21 cellular contexts compared by ENCODE assay signal in the genomic region with DNA sequence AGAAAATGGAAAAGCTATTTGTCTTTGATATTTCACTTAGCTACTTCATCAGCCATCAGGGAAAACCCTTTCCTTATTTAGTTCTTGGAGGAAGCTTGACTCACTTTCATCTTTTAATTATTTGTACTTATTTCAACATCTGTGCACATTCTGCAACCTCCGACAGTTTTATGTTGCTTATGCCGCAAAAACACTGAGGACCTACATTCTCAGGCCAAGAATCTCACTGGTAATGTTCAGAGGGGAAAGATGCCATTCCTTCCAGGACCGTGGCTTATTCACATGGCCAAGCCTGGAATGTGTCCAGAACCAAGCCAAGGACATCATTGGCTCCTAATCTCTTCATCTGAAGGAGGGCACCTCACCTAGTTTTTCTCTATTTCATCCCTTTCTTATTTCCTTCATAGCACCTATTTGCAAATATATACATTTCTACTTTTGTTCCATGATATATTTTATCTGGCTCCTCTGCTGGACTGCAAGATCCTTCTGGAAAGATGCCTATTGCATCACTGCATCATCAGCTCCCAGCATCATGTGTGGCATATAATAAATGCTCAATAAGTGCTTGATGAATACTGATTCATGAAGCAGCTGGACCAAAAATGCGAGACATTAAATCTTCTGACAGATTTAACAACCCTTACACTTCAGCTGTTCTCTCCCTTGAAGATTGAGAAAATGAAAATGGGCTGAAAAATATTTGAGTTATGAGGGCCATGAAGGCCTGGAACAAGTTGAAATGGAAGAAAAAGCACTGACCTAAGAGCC.
DNase-seq lines count a peak whose midpoint lies in the region; ATAC-seq and TF ChIP-seq lines count a peak whose summit lies in the region.
"Had no signal": no experiment of that assay in that cellular context is flagged by ENCODE, and none has a peak within 500 bp of the region (broad histone marks: within the 10 kb centered on the region; RNA-seq: fewer than 3 reads in every experiment).

No MANE protein-coding gene starts in this region.

- TF ChIP-seq CTCF in chondrocyte (IDR thresholded peaks at IDR 0.05) = no peak
- no peak for TF ChIP-seq CTCF in lower lobe of right lung (IDR thresholded peaks at IDR 0.05)
- no peak for TF ChIP-seq CTCF in upper lobe of right lung (IDR thresholded peaks at IDR 0.05)

- no peak overlapping the region for H3K4me3 Mint-ChIP-seq in activated CD8-positive, alpha-beta memory T cell treated with anti-CD3 and anti-CD28 coated beads, Interleukin-2, amount 10 ng/mL, durations not matched to agents 7 days and 5 days
- H3K4me3 Mint-ChIP-seq in chondrocyte (ENCODE audit: unreplicated experiment) = no peak overlapping the region
- H3K4me3 Mint-ChIP-seq: activated T-cell treated with anti-CD3 and anti-CD28 coated beads, Interleukin-2, amount 50 U/mL, for 4 hours; CD8-positive, alpha-beta memory T cell; neural crest cell had no signal

- H3K4me1 ChIP-seq in lower lobe of right lung = peaks cover 15% of the 10 kb centered on the region
- peaks cover 15% of the 10 kb centered on the region for H3K4me1 ChIP-seq in upper lobe of right lung
- H3K4me1 ChIP-seq: colonic mucosa had no signal

- H3K27me3 ChIP-seq in lower lobe of right lung (ENCODE audit: low read depth) = no peaks in the 10 kb centered on the region
- H3K27me3 ChIP-seq in upper lobe of right lung = no peaks in the 10 kb centered on the region
- H3K27me3 ChIP-seq: colonic mucosa, MG63 had no signal

- no peak overlapping the region for H3K27ac Mint-ChIP-seq in activated CD8-positive, alpha-beta memory T cell treated with anti-CD3 and anti-CD28 coated beads, Interleukin-2, amount 10 ng/mL, durations not matched to agents 7 days and 5 days
- peak overlapping the region; percentile 10 for H3K27ac Mint-ChIP-seq in chondrocyte (ENCODE audit: unreplicated experiment)

- no peaks in the 10 kb centered on the region for H3K4me1 Mint-ChIP-seq in activated CD8-positive, alpha-beta memory T cell treated with anti-CD3 and anti-CD28 coated beads, Interleukin-2, amount 10 ng/mL, durations not matched to agents 7 days and 5 days
- peaks cover 82% of the 10 kb centered on the region for H3K4me1 Mint-ChIP-seq in chondrocyte (ENCODE audit: low read depth)
- H3K4me1 Mint-ChIP-seq: CD8-positive, alpha-beta memory T cell had no signal

- intact Hi-C loops in lower lobe of right lung (cut with DNase I) (no loop called here), upper lobe of right lung (cut with DNase I) (no loop called here)

- H3K9me3 ChIP-seq in lower lobe of right lung (no peaks in the 10 kb centered on the region), upper lobe of right lung (no peaks in the 10 kb centered on the region)
- H3K9me3 ChIP-seq: colonic mucosa, MG63, thoracic aorta had no signal

- no peak overlapping the region for H3K27ac ChIP-seq in lower lobe of right lung
- H3K27ac ChIP-seq in upper lobe of right lung = no peak overlapping the region
- H3K27ac ChIP-seq: 22Rv1, colonic mucosa, epithelial cell of prostate, thoracic aorta had no signal

- CTCF ChIA-PET in activated CD8-positive, alpha-beta memory T cell treated with anti-CD3 and anti-CD28 coated beads, Interleukin-2, amount 10 ng/mL, durations not matched to agents 7 days and 5 days (lab: Charles Lee) = no interaction called here

- H3K36me3 ChIP-seq in lower lobe of right lung = no peaks in the 10 kb centered on the region
- no peaks in the 10 kb centered on the region for H3K36me3 ChIP-seq in upper lobe of right lung
- H3K36me3 ChIP-seq: colonic mucosa, MG63, thoracic aorta had no signal

- peak; percentile 5 for DNase-seq in activated CD8-positive, alpha-beta memory T cell treated with anti-CD3 and anti-CD28 coated beads, Interleukin-2, amount 10 ng/mL, durations not matched to agents 7 days and 5 days
- no peak for DNase-seq in activated CD8-positive, alpha-beta memory T cell treated with anti-CD3 and anti-CD28 coated beads for 24 hours
- no peak for DNase-seq in chondrocyte (ENCODE audit: low spot score)
- no peak for DNase-seq in lower lobe of right lung
- DNase-seq in upper lobe of right lung = no peak
- DNase-seq in NCI-H1105 (lab: John Stamatoyannopoulos, UW) = no peak
- no peak for DNase-seq in foreskin melanocyte
- DNase-seq: activated CD4-positive, alpha-beta T cell treated with anti-CD3 and anti-CD28 coated beads, Interleukin-2, amount 50 U/mL, for 1 hour; activated T-cell treated with anti-CD3 and anti-CD28 coated beads, Interleukin-2, amount 50 U/mL, for 4 hours; CD8-positive, alpha-beta memory T cell; colonic mucosa; MG63; NCI-H187; NCI-H510A treated with DMSO at 0.1 percent for 48 hours had no signal

- H3K4me3 ChIP-seq in lower lobe of right lung (no peak overlapping the region), upper lobe of right lung (no peak overlapping the region)
- H3K4me3 ChIP-seq: colonic mucosa, GM12878, lung, MG63, thoracic aorta had no signal

- no peaks in the 10 kb centered on the region for H3K9me3 Mint-ChIP-seq in activated CD8-positive, alpha-beta memory T cell treated with anti-CD3 and anti-CD28 coated beads, Interleukin-2, amount 10 ng/mL, durations not matched to agents 7 days and 5 days (ENCODE audit: low read depth)
- no peaks in the 10 kb centered on the region for H3K9me3 Mint-ChIP-seq in chondrocyte (ENCODE audit: low read depth)
- H3K9me3 Mint-ChIP-seq: activated T-cell treated with anti-CD3 and anti-CD28 coated beads, Interleukin-2, amount 50 U/mL, for 4 hours; neural crest cell had no signal

- no peaks in the 10 kb centered on the region for H3K27me3 Mint-ChIP-seq in activated CD8-positive, alpha-beta memory T cell treated with anti-CD3 and anti-CD28 coated beads, Interleukin-2, amount 10 ng/mL, durations not matched to agents 7 days and 5 days
- H3K27me3 Mint-ChIP-seq in chondrocyte (ENCODE audit: low read depth) = no peaks in the 10 kb centered on the region
- H3K27me3 Mint-ChIP-seq: CD8-positive, alpha-beta memory T cell had no signal

- ATAC-seq in activated CD8-positive, alpha-beta memory T cell treated with anti-CD3 and anti-CD28 coated beads, Interleukin-2, amount 10 ng/mL, durations not matched to agents 7 days and 5 days = no peak
- ATAC-seq in lower lobe of right lung (peak; percentile 39 to 56), upper lobe of right lung (peak; percentile 29), HG03025 (IDR thresholded peaks at IDR 0.05; ENCODE audit: low FRiP score, unreplicated experiment) (no peak)
- ATAC-seq: activated T-cell treated with anti-CD3 and anti-CD28 coated beads, Interleukin-2, amount 50 U/mL, for 4 hours; GM12878 had no signal

- no peaks in the 10 kb centered on the region for H3K36me3 Mint-ChIP-seq in activated CD8-positive, alpha-beta memory T cell treated with anti-CD3 and anti-CD28 coated beads, Interleukin-2, amount 10 ng/mL, durations not matched to agents 7 days and 5 days
- H3K36me3 Mint-ChIP-seq in chondrocyte (ENCODE audit: low read depth) = no peaks in the 10 kb centered on the region

Comparison
In these comparisons a context has a peak if more than half of its experiments do, and no peak if none do; other contexts are left out.
1. ATAC-seq: peak in lower lobe of right lung (2 of 2) and upper lobe of right lung (single experiment); none in activated CD8-positive, alpha-beta memory T cell treated with anti-CD3 and anti-CD28 coated beads, Interleukin-2, amount 10 ng/mL, durations not matched to agents 7 days and 5 days (single experiment) and HG03025 (single experiment).